12 cellular contexts compared by ENCODE assay signal in the genomic region with DNA sequence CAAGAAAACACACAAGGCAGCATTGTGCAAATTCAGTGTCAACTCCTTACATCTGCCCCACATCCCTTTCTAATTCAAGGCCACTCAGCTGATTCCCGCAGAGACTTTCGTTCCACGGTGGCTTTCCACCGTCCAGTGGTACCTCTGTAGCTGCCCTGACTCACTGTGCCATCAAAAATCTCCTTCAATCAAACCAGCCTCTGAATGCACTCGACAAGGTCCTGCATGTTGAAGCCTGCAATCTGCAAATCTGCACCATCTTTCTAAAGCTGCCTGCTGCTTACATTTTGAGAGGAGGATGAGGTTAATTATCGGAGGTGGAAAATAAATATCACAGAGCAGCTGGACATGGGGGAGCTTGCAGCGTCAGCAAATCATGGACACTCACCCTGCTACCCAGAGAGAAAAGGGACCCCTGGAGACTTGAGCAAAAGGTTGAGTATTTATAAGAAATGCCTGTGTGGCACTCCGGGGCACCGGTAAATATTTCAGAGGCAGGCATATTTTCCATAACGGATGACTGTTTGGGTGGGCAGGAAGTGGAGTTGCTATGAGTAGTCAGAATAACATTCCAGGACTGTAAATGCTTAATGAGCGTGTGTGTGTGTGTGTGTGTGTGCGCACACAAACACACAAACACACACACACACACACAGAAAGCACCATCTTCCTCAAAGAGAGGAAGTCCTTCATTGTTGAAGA.
DNase-seq lines count a peak whose midpoint lies in the region; ATAC-seq lines count a peak whose summit lies in the region.
"Had no signal": no experiment of that assay in that cellular context is flagged by ENCODE, and none has a peak within 500 bp of the region (broad histone marks: within the 10 kb centered on the region; RNA-seq: fewer than 3 reads in every experiment).

No MANE protein-coding gene starts in this region.

- no peak overlapping the region for H2BK120ac ChIP-seq in trophoblast cell (ENCODE audit: insufficient read depth, low read length, poor library complexity)

- CTCF ChIA-PET in activated CD4-positive, alpha-beta T cell treated with anti-CD3 and anti-CD28 coated beads for 36 hours (lab: Charles Lee) = no interaction called here

- H3K18ac ChIP-seq in trophoblast cell (ENCODE audit: low read length) = no peak overlapping the region

- H3K36me3 ChIP-seq in trophoblast cell (ENCODE audit: control insufficient read depth in 1 of 2, insufficient read depth in 2 of 2, low read length in 2 of 2) = no peaks in the 10 kb centered on the region

- H3K27ac ChIP-seq in trophoblast cell (ENCODE audit: low read depth, low read length) = peak overlapping the region; percentile 9

- no peaks in the 10 kb centered on the region for H3K79me2 ChIP-seq in trophoblast cell (ENCODE audit: control insufficient read depth, insufficient read depth, low read length, poor library complexity)

- H3K4me1 ChIP-seq in trophoblast cell (ENCODE audit: control insufficient read depth in 1 of 2, insufficient read depth in 2 of 2, low read length in 2 of 2) = peaks cover 0 to 4% of the 10 kb centered on the region in 2 experiments

- H3K9ac ChIP-seq in trophoblast cell (ENCODE audit: low read length) = no peak overlapping the region

- no peak overlapping the region for H2BK12ac ChIP-seq in trophoblast cell (ENCODE audit: low read length)

- no peak overlapping the region for H4K12ac ChIP-seq in trophoblast cell (ENCODE audit: low read depth, low read length)

- WGBS in trophoblast cell (ENCODE audit: extremely low coverage, insufficient coverage, insufficient read length) = no CpG with 5 or more reads among the region's 12 CpGs

- peak; percentile 42 for ATAC-seq in esophagus mucosa
- no peak for ATAC-seq in GM18511 (IDR thresholded peaks at IDR 0.05; ENCODE audit: unreplicated experiment)
- no peak for ATAC-seq in activated CD4-positive, alpha-beta T cell treated with anti-CD3 and anti-CD28 coated beads for 36 hours
- ATAC-seq in GM21447 (IDR thresholded peaks at IDR 0.05; ENCODE audit: unreplicated experiment) = no peak
- ATAC-seq: activated CD8-positive, alpha-beta memory T cell treated with anti-CD3 and anti-CD28 coated beads, Interleukin-2, amount 10 ng/mL, durations not matched to agents 7 days and 5 days; left lobe of liver had no signal

- no peak overlapping the region for H3K4me3 ChIP-seq in trophoblast cell (ENCODE audit: low read depth, low read length)

- no peak overlapping the region for H3K4ac ChIP-seq in trophoblast cell (ENCODE audit: low read depth, low read length)

- H3K27me3 Mint-ChIP-seq in activated CD4-positive, alpha-beta T cell treated with anti-CD3 and anti-CD28 coated beads for 36 hours = no peaks in the 10 kb centered on the region
- H3K27me3 Mint-ChIP-seq: activated CD8-positive, alpha-beta memory T cell treated with anti-CD3 and anti-CD28 coated beads, Interleukin-2, amount 10 ng/mL, durations not matched to agents 7 days and 5 days had no signal

- H4K91ac ChIP-seq in trophoblast cell (ENCODE audit: low read depth, low read length) = no peak overlapping the region

- H4K8ac ChIP-seq in trophoblast cell (ENCODE audit: low read depth, low read length) = no peak overlapping the region

- H3K36me3 Mint-ChIP-seq in activated CD4-positive, alpha-beta T cell treated with anti-CD3 and anti-CD28 coated beads for 36 hours (ENCODE audit: low read depth) = no peaks in the 10 kb centered on the region
- H3K36me3 Mint-ChIP-seq: activated CD8-positive, alpha-beta memory T cell treated with anti-CD3 and anti-CD28 coated beads, Interleukin-2, amount 10 ng/mL, durations not matched to agents 7 days and 5 days had no signal

- no peak overlapping the region for H2AK5ac ChIP-seq in trophoblast cell (ENCODE audit: low read length)

- no peak overlapping the region for H2AFZ ChIP-seq in trophoblast cell (ENCODE audit: insufficient read depth, low read length, poor library complexity)

- no peak overlapping the region for H3K27ac Mint-ChIP-seq in activated CD4-positive, alpha-beta T cell treated with anti-CD3 and anti-CD28 coated beads for 36 hours
- H3K27ac Mint-ChIP-seq: activated CD8-positive, alpha-beta memory T cell treated with anti-CD3 and anti-CD28 coated beads, Interleukin-2, amount 10 ng/mL, durations not matched to agents 7 days and 5 days had no signal

- H2BK5ac ChIP-seq in trophoblast cell (ENCODE audit: low read depth, low read length, poor library complexity) = no peak overlapping the region

- no peak overlapping the region for H3K4me3 Mint-ChIP-seq in activated CD4-positive, alpha-beta T cell treated with anti-CD3 and anti-CD28 coated beads for 36 hours
- H3K4me3 Mint-ChIP-seq: activated CD8-positive, alpha-beta memory T cell treated with anti-CD3 and anti-CD28 coated beads, Interleukin-2, amount 10 ng/mL, durations not matched to agents 7 days and 5 days had no signal

- POLR2A ChIA-PET in activated CD4-positive, alpha-beta T cell treated with anti-CD3 and anti-CD28 coated beads for 36 hours (lab: Charles Lee) = no interaction called here

- no peak overlapping the region for H3K14ac ChIP-seq in trophoblast cell (ENCODE audit: low read length)

- no peaks in the 10 kb centered on the region for H3K4me1 Mint-ChIP-seq in activated CD4-positive, alpha-beta T cell treated with anti-CD3 and anti-CD28 coated beads for 36 hours
- H3K4me1 Mint-ChIP-seq: activated CD8-positive, alpha-beta memory T cell treated with anti-CD3 and anti-CD28 coated beads, Interleukin-2, amount 10 ng/mL, durations not matched to agents 7 days and 5 days had no signal

- no peaks in the 10 kb centered on the region for H3K79me1 ChIP-seq in trophoblast cell (ENCODE audit: low read length)

- H3K4me2 ChIP-seq in trophoblast cell (ENCODE audit: low read length) = no peak overlapping the region

- no peaks in the 10 kb centered on the region for H3K9me3 ChIP-seq in trophoblast cell (ENCODE audit: insufficient read depth, low read depth, low read length)

- no peaks in the 10 kb centered on the region for H3K9me3 Mint-ChIP-seq in activated CD4-positive, alpha-beta T cell treated with anti-CD3 and anti-CD28 coated beads for 36 hours (ENCODE audit: low read depth)

- no peak overlapping the region for H3K23ac ChIP-seq in trophoblast cell (ENCODE audit: low read length)

- intact Hi-C loops in activated CD4-positive, alpha-beta T cell treated with anti-CD3 and anti-CD28 coated beads for 36 hours (cut with DNase I, micrococcal nuclease) = no loop called here

- H3K27me3 ChIP-seq in trophoblast cell (ENCODE audit: insufficient read depth, low read length) = no peaks in the 10 kb centered on the region

- DNase-seq in Daoy (ENCODE audit: low read depth) = peak; percentile 63
- DNase-seq in RKO (ENCODE audit: low spot score) = peak; percentile 73
- no peak for DNase-seq in trophoblast cell
- DNase-seq in inferior parietal cortex (ENCODE audit: extremely low spot score) = no peak
- no peak for DNase-seq in activated CD4-positive, alpha-beta T cell treated with anti-CD3 and anti-CD28 coated beads for 36 hours
- DNase-seq: activated CD8-positive, alpha-beta memory T cell treated with anti-CD3 and anti-CD28 coated beads, Interleukin-2, amount 10 ng/mL, durations not matched to agents 7 days and 5 days; cortex of kidney; Right ventricle myocardium superior had no signal

Comparison
In these comparisons a context has a peak if more than half of its experiments do, and no peak if none do; other contexts are left out.
1. DNase-seq: peak in Daoy (single experiment) and RKO (single experiment); none in trophoblast cell (0 of 2), inferior parietal cortex (single experiment) and activated CD4-positive, alpha-beta T cell treated with anti-CD3 and anti-CD28 coated beads for 36 hours (single experiment).